8 cellular contexts compared by ENCODE assay signal in genomic region chr18:54392621-54393023, GRCh38. TPM values are rescaled to one million over a fixed set of nuclear protein-coding genes. Genes with fewer than 3 reads are reported as not detected.
DNase-seq lines count a peak whose midpoint lies in the region; ATAC-seq, FAIRE-seq and TF ChIP-seq lines count a peak whose summit lies in the region.

No MANE protein-coding gene starts in this region.

- H3K4me3 ChIP-seq in DND-41 (ENCODE audit: low read depth in 1 of 2, low read length in 2 of 2): no peak overlapping the region
- H3K4me3 ChIP-seq in astrocyte of the spinal cord (ENCODE audit: low read depth, low read length): no peak overlapping the region
- H3K4me3 ChIP-seq in thoracic aorta: no peak overlapping the region

- peak; percentile 97 for FAIRE-seq in islet of Langerhans (lab: Jason Lieb, UNC)

- peak; percentile 60 for ATAC-seq in DND-41 (ENCODE audit: insufficient read depth, low read depth)
- ATAC-seq in GM19397 (IDR thresholded peaks at IDR 0.05; ENCODE audit: unreplicated experiment): peak; percentile 65
- ATAC-seq in HG03457 (IDR thresholded peaks at IDR 0.05; ENCODE audit: unreplicated experiment): peak; percentile 66
- no peak for ATAC-seq in thoracic aorta (ENCODE audit: insufficient number of reproducible peaks, low FRiP score, low read depth)
- no peak for ATAC-seq in GM19324 (IDR thresholded peaks at IDR 0.05; ENCODE audit: low FRiP score, unreplicated experiment)

- H4K20me1 ChIP-seq in DND-41 (ENCODE audit: insufficient read depth, low read length): no peaks in the 10 kb centered on the region

- H3K27me3 ChIP-seq in DND-41 (ENCODE audit: insufficient read depth, low read length, poor library complexity): no peaks in the 10 kb centered on the region
- H3K27me3 ChIP-seq in thoracic aorta (replicated peaks; ENCODE audit: insufficient read depth): no peaks in the 10 kb centered on the region

- H3K36me3 ChIP-seq in DND-41 (ENCODE audit: insufficient read depth, low read length): no peaks in the 10 kb centered on the region
- H3K36me3 ChIP-seq in thoracic aorta: no peaks in the 10 kb centered on the region

- H3K9me3 ChIP-seq in DND-41 (ENCODE audit: insufficient read depth, low read length, severe bottlenecking): no peaks in the 10 kb centered on the region
- no peaks in the 10 kb centered on the region for H3K9me3 ChIP-seq in thoracic aorta

- H3K4me2 ChIP-seq in DND-41 (ENCODE audit: insufficient read depth, low read length): no peak overlapping the region

- H3K4me1 ChIP-seq in DND-41 (ENCODE audit: insufficient read depth, low read length): peaks cover 14% of the 10 kb centered on the region
- H3K4me1 ChIP-seq in thoracic aorta (ENCODE audit: control insufficient read depth in 1 of 2, low read depth in 2 of 2): peaks cover 0 to 4% of the 10 kb centered on the region in 2 donors

- H3K79me2 ChIP-seq in DND-41 (ENCODE audit: insufficient read depth, low read length): no peaks in the 10 kb centered on the region

- H3K9ac ChIP-seq in DND-41 (ENCODE audit: low read depth, low read length): no peak overlapping the region

- TF ChIP-seq CTCF in DND-41 (IDR thresholded peaks at IDR 0.05; ENCODE audit: borderline replicate concordance, extremely low read depth, low read length, poor library complexity, severe bottlenecking): peak; percentile 84
- peak; percentile 65 for TF ChIP-seq CTCF in astrocyte of the spinal cord (IDR thresholded peaks at IDR 0.05; ENCODE audit: low read depth, low read length)
- TF ChIP-seq CTCF in thoracic aorta (IDR thresholded peaks at IDR 0.05): peak; percentile 57

- no peak overlapping the region; the same call in 1 of the 2 replicates for H2AFZ ChIP-seq in DND-41 (ENCODE audit: low read depth, low read length)

- DNase-seq in DND-41 (no peak), NCI-H526 treated with DMSO at 0.1 percent for 48 hours (lab: John Stamatoyannopoulos, UW) (peak; percentile 29), astrocyte of the spinal cord (ENCODE audit: low read depth, low spot score) (peak; percentile 81), thoracic aorta (ENCODE audit: low spot score) (no peak)

- in situ Hi-C loops in astrocyte of the spinal cord (cut with HindIII; ENCODE audit: low sequenced_read_pairs): no loop called here

- H3K27ac ChIP-seq in DND-41 (ENCODE audit: low read length): no peak overlapping the region
- no peak overlapping the region for H3K27ac ChIP-seq in thoracic aorta

RNA-seq across cellular contexts. Expression of gene C18orf54, which starts 34.9 kb away (rescaled TPM):
- total RNA-seq in thoracic aorta: 1 to 10 TPM; 1.1 to 1.6 TPM

RNA-seq across cellular contexts. Expression of gene STARD6, which starts 35.0 kb away (rescaled TPM):
- not detected for total RNA-seq in thoracic aorta

Comparison
In these comparisons a context has a peak if more than half of its experiments do, and no peak if none do; other contexts are left out.
1. ATAC-seq: peak in DND-41 (single experiment), GM19397 (single experiment) and HG03457 (single experiment); none in thoracic aorta (single experiment) and GM19324 (single experiment).
2. DNase-seq: peak in NCI-H526 treated with DMSO at 0.1 percent for 48 hours (single experiment) and astrocyte of the spinal cord (single experiment); none in DND-41 (single experiment) and thoracic aorta (single experiment).
3. Peak in every context shown above with its lines, with median percentiles within 50 percentile points of each other: CTCF ChIP-seq.